ENCODE assay signal across 8 cellular contexts in the genomic region with DNA sequence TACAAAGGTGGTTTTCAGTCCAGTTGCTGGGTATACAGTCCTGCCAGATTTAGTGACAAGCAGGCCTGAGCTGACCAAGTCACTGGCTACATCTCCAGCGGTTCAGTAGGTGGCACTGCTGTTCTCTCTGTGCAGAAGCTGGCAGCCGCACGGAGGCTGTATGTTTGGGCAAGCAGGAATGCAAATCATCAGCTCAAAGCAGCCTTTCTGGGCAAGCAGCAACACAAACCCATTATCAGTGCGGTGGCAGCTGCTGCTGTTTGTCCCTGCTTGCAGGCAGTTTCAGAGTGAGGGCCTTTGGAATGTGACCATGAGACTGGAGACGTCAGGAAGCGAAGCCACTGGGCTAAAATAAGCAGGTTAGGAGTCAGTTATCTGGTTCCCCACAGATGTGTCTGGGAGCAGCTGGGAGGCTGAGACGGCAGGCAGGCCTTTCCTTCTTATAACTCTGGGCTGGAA.
DNase-seq lines count a peak whose midpoint lies in the region; ATAC-seq, FAIRE-seq and TF ChIP-seq lines count a peak whose summit lies in the region.

No MANE protein-coding gene starts in this region.

- POLR2A ChIA-PET in endothelial cell of umbilical vein (lab: Charles Lee): interaction anchor here (1.1 kb wide), 1 partner anchor 145 kb away, joined by 3 read pairs; no protein-coding TSS in a partner anchor

- no peak overlapping the region for H3K27ac ChIP-seq in endothelial cell of umbilical vein (ENCODE audit: insufficient read depth, low read depth, low read length)

- CTCF ChIA-PET in endothelial cell of umbilical vein (lab: Charles Lee): interaction anchor here (0.6 to 6.1 kb wide), 47 partner anchors 10 to 1702 kb away, joined by 3 to 258 read pairs (median 4); partner anchors contain the start of genes CITED2 and TXLNB

- H3K4me1 ChIP-seq in endothelial cell of umbilical vein (ENCODE audit: control insufficient read depth, extremely low read depth, insufficient read depth, low read length): peaks cover 3% of the 10 kb centered on the region
- no peaks in the 10 kb centered on the region for H3K4me1 ChIP-seq in mucosa of descending colon (ENCODE audit: low read depth)

- H3K4me3 ChIP-seq in endothelial cell of umbilical vein (replicated peaks in 1 of 3; ENCODE audit: insufficient read depth in 1 of 3, low read depth in 1 of 3, low read length in 3 of 3): no peak overlapping the region
- no peak overlapping the region for H3K4me3 ChIP-seq in mucosa of descending colon

- no peaks in the 10 kb centered on the region for H3K36me3 ChIP-seq in endothelial cell of umbilical vein (ENCODE audit: control insufficient read depth in 2 of 2, extremely low read depth in 1 of 2, insufficient read depth in 2 of 2, low read length in 2 of 2)
- H3K36me3 ChIP-seq in mucosa of descending colon (ENCODE audit: low read depth): no peaks in the 10 kb centered on the region

- DNase-seq in D721Med (ENCODE audit: insufficient read length, low spot score) (peak; percentile 34), HTR-8/SVneo (ENCODE audit: insufficient read length, low spot score) (peak; percentile 73), NOMO-1 treated with dmso at 0.1 percent for 144 hours (lab: John Stamatoyannopoulos, UW; ENCODE audit: unreplicated experiment) (peak; percentile 88), endothelial cell of umbilical vein (ENCODE audit: low read depth, low spot score) (peak; percentile 83), mucosa of descending colon (peak; percentile 76 to 84 (median 82))
- DNase-seq in activated CD8-positive, alpha-beta memory T cell treated with anti-CD3 and anti-CD28 coated beads for 48 hours (ENCODE audit: low read depth in 2 of 3, low spot score in 2 of 3): peak; percentile 13 to 33 (median 31)
- peak; percentile 13 to 54 for DNase-seq in stimulated activated CD8-positive, alpha-beta memory T cell treated with anti-CD3 and anti-CD28 coated beads, Interleukin-4, amount 100 ng/mL, for 1 hour (ENCODE audit: low read depth in 2 of 2, low spot score in 1 of 2)

- H3K27me3 ChIP-seq in endothelial cell of umbilical vein (ENCODE audit: control insufficient read depth in 2 of 2, insufficient read depth in 2 of 2, low read length in 2 of 2): no peaks in the 10 kb centered on the region

- no peak overlapping the region for H3K4me2 ChIP-seq in endothelial cell of umbilical vein (ENCODE audit: insufficient read depth, low read length)

- dilution Hi-C loops in endothelial cell of umbilical vein (cut with MboI; ENCODE audit: extremely low pct_ligation_motif_present, low sequenced_read_pairs): no loop called here

- ATAC-seq in GM21447 (IDR thresholded peaks at IDR 0.05; ENCODE audit: unreplicated experiment) (peak; percentile 100), mucosa of descending colon (peak; percentile 100)

- TF ChIP-seq CTCF in D721Med (IDR thresholded peaks at IDR 0.05; ENCODE audit: insufficient read depth, missing control alignments) (peak; percentile 88), endothelial cell of umbilical vein (IDR thresholded peaks at IDR 0.05; ENCODE audit: extremely low read depth in 1 of 2, insufficient read depth in 1 of 2, low read depth in 1 of 2, low read length in 2 of 2) (peak; percentile 68 to 84), mucosa of descending colon (IDR thresholded peaks at IDR 0.05) (peak; percentile 70)

- FAIRE-seq in D721Med (lab: Jason Lieb, UNC) (no peak), HTR-8/SVneo (lab: Jason Lieb, UNC) (peak; percentile 91), endothelial cell of umbilical vein (lab: Jason Lieb, UNC) (peak; percentile 85)

- H3K79me2 ChIP-seq in endothelial cell of umbilical vein (ENCODE audit: control insufficient read depth, insufficient read depth, low read length): no peaks in the 10 kb centered on the region

- H4K20me1 ChIP-seq in endothelial cell of umbilical vein (replicated peaks; ENCODE audit: control insufficient read depth, extremely low read depth, insufficient read depth, low read length): no peaks in the 10 kb centered on the region

- H3K9me1 ChIP-seq in endothelial cell of umbilical vein (replicated peaks; ENCODE audit: control insufficient read depth, extremely low read depth, insufficient read depth, low read length): no peaks in the 10 kb centered on the region

- H3K9me3 ChIP-seq in endothelial cell of umbilical vein (replicated peaks; ENCODE audit: control insufficient read depth, insufficient read depth, low read length): no peaks in the 10 kb centered on the region
- no peaks in the 10 kb centered on the region for H3K9me3 ChIP-seq in mucosa of descending colon

- no peak overlapping the region for H3K9ac ChIP-seq in endothelial cell of umbilical vein (replicated peaks; ENCODE audit: extremely low read depth, insufficient read depth, low read length)

- H2AFZ ChIP-seq in endothelial cell of umbilical vein (ENCODE audit: low read depth, low read length): peak overlapping the region; percentile 88

- intact Hi-C loops in endothelial cell of umbilical vein (cut with micrococcal nuclease) (loop anchor here (1.0 to 5.0 kb wide), 6 partner anchors 31 to 402 kb away; no protein-coding TSS in a partner anchor), mucosa of descending colon (cut with DNase I, micrococcal nuclease) (loop anchor here in 1 of 2 donors (2.0 kb wide), 1 partner anchor 146 kb away; no protein-coding TSS in a partner anchor)

- no peak for TF ChIP-seq POLR2A in endothelial cell of umbilical vein (IDR thresholded peaks at IDR 0.05; ENCODE audit: low read depth, low read length)

- no TSS peak for BruUV-seq in endothelial cell of umbilical vein (replicated peaks; lab: Mats Ljungman, UMichigan)

TF ChIP-seq in endothelial cell of umbilical vein, 7 proteins besides CTCF, POLR2A, EP300 and RAD21:
- no peak for TF ChIP-seq MAX (IDR thresholded peaks at IDR 0.05; ENCODE audit: insufficient read depth, insufficient read length)
- TF ChIP-seq FOS (IDR thresholded peaks at IDR 0.05; ENCODE audit: borderline replicate concordance, insufficient read depth, low read length): no peak
- no peak for TF ChIP-seq MYC (IDR thresholded peaks at IDR 0.05; ENCODE audit: low read depth, low read length)
- no peak for TF ChIP-seq JUN (IDR thresholded peaks at IDR 0.05; ENCODE audit: borderline replicate concordance, insufficient read depth, insufficient read length, low read depth)
- no peak for TF ChIP-seq POLR2AphosphoS5 (IDR thresholded peaks at IDR 0.05; ENCODE audit: insufficient read depth, low read depth, low read length)
- no peak for TF ChIP-seq GATA2 (IDR thresholded peaks at IDR 0.05; ENCODE audit: insufficient read depth, insufficient read length, low read depth, low read length)
- TF ChIP-seq EZH2 (IDR thresholded peaks at IDR 0.05; ENCODE audit: borderline replicate concordance, low read depth, low read length, severe bottlenecking): no peak

Comparison
In these comparisons a context has a peak if more than half of its experiments do, and no peak if none do; other contexts are left out.
1. DNase-seq: peak in every context shown above with its lines; median percentile 88 in NOMO-1 treated with dmso at 0.1 percent for 144 hours; 83 in endothelial cell of umbilical vein; 82 in mucosa of descending colon; 73 in HTR-8/SVneo; 34 in D721Med; 34 in stimulated activated CD8-positive, alpha-beta memory T cell treated with anti-CD3 and anti-CD28 coated beads, Interleukin-4, amount 100 ng/mL, for 1 hour; 31 in activated CD8-positive, alpha-beta memory T cell treated with anti-CD3 and anti-CD28 coated beads for 48 hours.